In the genomic region with DNA sequence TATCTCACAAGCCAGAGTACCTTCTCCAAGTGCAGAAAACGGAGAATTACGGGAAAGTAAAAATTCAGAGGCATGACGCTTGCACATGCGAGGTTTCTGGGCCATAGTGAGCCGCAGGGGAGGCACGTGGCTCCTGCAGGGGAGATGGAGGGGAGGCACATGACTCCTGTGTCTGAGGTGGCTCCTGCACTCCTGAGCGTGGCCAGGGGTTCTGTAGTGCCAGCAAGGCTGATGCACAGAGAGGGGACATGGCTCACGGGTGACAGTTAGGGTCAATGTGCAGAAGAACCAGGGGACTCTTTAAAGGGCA, we compare ENCODE assay signal across 24 cellular contexts.
"Had no signal": no experiment of that assay in that cellular context is flagged by ENCODE, and none has a peak within 500 bp of the region (broad histone marks: within the 10 kb centered on the region; RNA-seq: fewer than 3 reads in every experiment).

No MANE protein-coding gene starts in this region.

- H3K9ac ChIP-seq: KMS-11 had no signal

- ATAC-seq: K562 had no signal

- H3K4me2 ChIP-seq: KMS-11, PC-9 had no signal

- DNase-seq: Kasumi-1, MM.1S, NCI-H1092 treated with DMSO at 0.1 percent for 48 hours, NCI-H1436, NCI-H187, NCI-H2029, NCI-H2081 treated with DMSO at 0.1 percent for 48 hours, NCI-H2171, NCI-H226, NCI-H446, NCI-H510A, NCI-H524 treated with DMSO at 0.1 percent for 48 hours, NCI-H69, NCI-H774, OCI-M1, PC-9, Peyer's patch, Right ventricle myocardium superior, SIG-M5 had no signal

- H3K4me3 ChIP-seq: K562, PC-9, Peyer's patch, SJSA1, SK-N-MC had no signal

- H3K27me3 ChIP-seq: Peyer's patch had no signal

- H3K4me3 Mint-ChIP-seq: IgD-negative memory B cell had no signal

- H3K36me3 ChIP-seq: Peyer's patch, SJSA1 had no signal

- H3K9me3 Mint-ChIP-seq: IgD-negative memory B cell had no signal

- H3K4me1 ChIP-seq: Peyer's patch, SJSA1 had no signal

- H3K27ac Mint-ChIP-seq: IgD-negative memory B cell had no signal

- FAIRE-seq: K562 had no signal

- H3K27ac ChIP-seq: KMS-11, PC-9, Peyer's patch, SJSA1, SK-N-MC had no signal

- H3K9me3 ChIP-seq: Peyer's patch, SJSA1 had no signal
